20 cellular contexts compared by ENCODE assay signal in the genomic region with DNA sequence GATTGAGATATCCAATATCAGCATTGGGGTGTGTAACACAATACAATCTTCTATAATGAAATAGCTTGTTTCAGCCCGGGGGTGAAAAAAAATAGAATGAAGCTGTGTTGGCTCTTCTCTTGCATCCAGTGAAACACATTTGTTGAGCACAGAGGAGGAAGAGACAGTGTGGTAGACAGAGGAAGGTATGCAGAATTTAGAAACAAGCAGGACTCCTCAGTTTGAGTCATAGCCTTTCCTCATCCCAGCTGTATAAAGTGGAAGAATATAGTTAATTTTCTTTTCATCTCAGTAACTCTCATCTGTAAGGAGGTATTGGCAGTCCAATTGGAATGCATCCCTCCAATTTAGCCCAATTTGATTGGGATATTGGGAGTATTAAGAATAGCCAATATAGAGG.
DNase-seq lines count a peak whose midpoint lies in the region; ATAC-seq, FAIRE-seq and TF ChIP-seq lines count a peak whose summit lies in the region.
"Had no signal": no experiment of that assay in that cellular context is flagged by ENCODE, and none has a peak within 500 bp of the region (broad histone marks: within the 10 kb centered on the region; RNA-seq: fewer than 3 reads in every experiment).

No MANE protein-coding gene starts in this region.

- TF ChIP-seq POLR2A in IMR-90 (IDR thresholded peaks at IDR 0.05; ENCODE audit: low read depth, low read length), result no peak

- H2BK5ac ChIP-seq in IMR-90 (ENCODE audit: low read depth, low read length, poor library complexity, severe bottlenecking), result peak overlapping the region; percentile 65

- WGBS in IMR-90 (ENCODE audit: extremely low coverage in 2 of 2, insufficient read length in 1 of 2), 2 experiments, result no CpG with 5 or more reads among the region's 1 CpG

- peaks cover 22% of the 10 kb centered on the region for H3K9me3 Mint-ChIP-seq in astrocyte (ENCODE audit: unreplicated experiment)

- ATAC-seq in IMR-90 (ENCODE audit: low read depth) (peak; percentile 75), foreskin keratinocyte (peak; percentile 46), GM21381 (IDR thresholded peaks at IDR 0.05; ENCODE audit: unreplicated experiment) (no peak), HG03457 (IDR thresholded peaks at IDR 0.05; ENCODE audit: unreplicated experiment) (no peak)
- ATAC-seq: SK-N-SH treated with all-trans-retinoic acid at 6 μM for 48 hours had no signal

- no peaks in the 10 kb centered on the region for H3K79me1 ChIP-seq in IMR-90 (ENCODE audit: low read depth in 1 of 2, low read length in 2 of 2)

- H3K27me3 ChIP-seq in IMR-90 (ENCODE audit: control insufficient read depth, insufficient read depth, low read length), result no peaks in the 10 kb centered on the region
- no peaks in the 10 kb centered on the region for H3K27me3 ChIP-seq in astrocyte (ENCODE audit: insufficient read depth, low read length)
- H3K27me3 ChIP-seq in foreskin keratinocyte, result no peaks in the 10 kb centered on the region
- H3K27me3 ChIP-seq: Peyer's patch had no signal

- no peak for TF ChIP-seq RAD21 in IMR-90 (IDR thresholded peaks at IDR 0.05; ENCODE audit: low read length)

- H3K27ac ChIP-seq in IMR-90 (ENCODE audit: insufficient read depth, low read length), result no peak overlapping the region
- H3K27ac ChIP-seq in astrocyte (ENCODE audit: low read depth, low read length), result peak overlapping the region; percentile 45
- no peak overlapping the region for H3K27ac ChIP-seq in foreskin keratinocyte
- H3K27ac ChIP-seq: Peyer's patch had no signal

- no peaks in the 10 kb centered on the region for H3K27me3 Mint-ChIP-seq in astrocyte (ENCODE audit: low read depth, unreplicated experiment)
- H3K27me3 Mint-ChIP-seq: CD4-positive, CD25-positive, alpha-beta regulatory T cell; IgD-negative memory B cell had no signal

- FAIRE-seq in astrocyte (lab: Jason Lieb, UNC), result no peak
- FAIRE-seq: A204.1, GM12891 had no signal

- no peak overlapping the region for H3K18ac ChIP-seq in IMR-90 (ENCODE audit: low read depth, low read length)

- peaks cover 10% of the 10 kb centered on the region for H3K4me1 Mint-ChIP-seq in astrocyte (ENCODE audit: low read depth, unreplicated experiment)
- H3K4me1 Mint-ChIP-seq: CD4-positive, CD25-positive, alpha-beta regulatory T cell had no signal

- POLR2A ChIA-PET in IMR-90 (lab: Charles Lee; ENCODE audit: unreplicated experiment), result no interaction called here

- H3K9me3 ChIP-seq in IMR-90 (ENCODE audit: control insufficient read depth, insufficient read depth, low read length) (0 out of 2 replicates have a peak, but pooled peaks cover under 1% of the 10 kb centered on the region), astrocyte (ENCODE audit: insufficient read depth, low read depth, low read length) (no peaks in the 10 kb centered on the region)
- H3K9me3 ChIP-seq: Peyer's patch had no signal

- H2AFZ ChIP-seq in IMR-90 (replicated peaks; ENCODE audit: low read length, poor library complexity) (no peak overlapping the region), astrocyte (ENCODE audit: low read depth, low read length) (no peak overlapping the region)

- no peak overlapping the region for H2BK20ac ChIP-seq in IMR-90 (ENCODE audit: low read depth, low read length)

- no peak overlapping the region for H2AK9ac ChIP-seq in IMR-90 (replicated peaks; ENCODE audit: low read depth, low read length, poor library complexity)

- dilution Hi-C loops in IMR-90 (cut with HindIII; ENCODE audit: low sequenced_read_pairs, unreplicated experiment), result no loop called here

- no peak overlapping the region for H4K5ac ChIP-seq in IMR-90 (ENCODE audit: low read depth, low read length)

- DNase-seq in EH (ENCODE audit: low read depth) (peak; percentile 67), IMR-90 (peak; percentile 37), astrocyte (ENCODE audit: low read depth) (no peak), foreskin keratinocyte (peak in 1 of 2 donors; percentile 30)
- no peak for DNase-seq in activated CD4-positive, alpha-beta T cell treated with anti-CD3 and anti-CD28 coated beads for 1 hour
- DNase-seq: CD4-positive, CD25-positive, alpha-beta regulatory T cell; H7; HFFc6; NCI-H1417 treated with DMSO at 0.1 percent for 48 hours; NCI-H2107; NCI-H226; NCI-H748 treated with DMSO at 0.1 percent for 48 hours; NK-92 treated with Interleukin-12 subunit alpha and Interleukin-12 subunit beta, amount 100 ng/mL, for 24 hours; Peyer's patch had no signal

- intact Hi-C loops in IMR-90 (cut with micrococcal nuclease), result no loop called here

- H3K27ac Mint-ChIP-seq in astrocyte (ENCODE audit: unreplicated experiment), result no peak overlapping the region
- H3K27ac Mint-ChIP-seq: CD4-positive, CD25-positive, alpha-beta regulatory T cell; HFFc6 had no signal

- no peak overlapping the region for H3K4me3 Mint-ChIP-seq in astrocyte (ENCODE audit: unreplicated experiment)
- H3K4me3 Mint-ChIP-seq: CD4-positive, CD25-positive, alpha-beta regulatory T cell; HFFc6; IgD-negative memory B cell had no signal

- no peak overlapping the region for H4K8ac ChIP-seq in IMR-90 (ENCODE audit: low read depth in 2 of 2, low read length in 2 of 2)

- no peaks in the 10 kb centered on the region for H4K20me1 ChIP-seq in IMR-90 (ENCODE audit: insufficient read depth, low read length)
- no peaks in the 10 kb centered on the region for H4K20me1 ChIP-seq in astrocyte (ENCODE audit: insufficient read depth, low read length)

- H3K9me1 ChIP-seq in IMR-90 (ENCODE audit: insufficient read depth, low read length), result no peaks in the 10 kb centered on the region

- H3K9ac ChIP-seq in IMR-90 (ENCODE audit: low read depth, low read length) (no peak overlapping the region), astrocyte (ENCODE audit: low read length) (no peak overlapping the region)

- CTCF ChIA-PET in IMR-90 (lab: Yijun Ruan, JAX), result interaction anchor here (0.5 to 1.5 kb wide), 3 partner anchors 17 to 1298 kb away, joined by 3 to 7 read pairs (median 5); no protein-coding TSS in a partner anchor

- H3K56ac ChIP-seq in IMR-90 (ENCODE audit: extremely low read depth, insufficient read depth, low read length), result no peak overlapping the region

- no peak overlapping the region for H3K23ac ChIP-seq in IMR-90 (ENCODE audit: low read depth, low read length)

- in situ Hi-C loops in IMR-90 (cut with MboI; ENCODE audit: low sequenced_read_pairs), result no loop called here

- TF ChIP-seq CTCF in IMR-90 (conservative IDR thresholded peaks at IDR 0.05; ENCODE audit: low read depth, low read length) (no peak), astrocyte (IDR thresholded peaks at IDR 0.05; ENCODE audit: insufficient read depth, low read depth, low read length) (no peak), foreskin keratinocyte (conservative IDR thresholded peaks at IDR 0.05) (no peak)

- no peak overlapping the region for H3K4me3 ChIP-seq in IMR-90 (ENCODE audit: insufficient read depth, low read depth, low read length)
- no peak overlapping the region for H3K4me3 ChIP-seq in astrocyte (ENCODE audit: insufficient read depth, low read depth, low read length)
- H3K4me3 ChIP-seq: Peyer's patch had no signal

- no peaks in the 10 kb centered on the region for H3K79me2 ChIP-seq in astrocyte (ENCODE audit: insufficient read depth, low read length)

- H3K4ac ChIP-seq in IMR-90 (ENCODE audit: low read depth, low read length), result no peak overlapping the region

- H2AK5ac ChIP-seq in IMR-90 (ENCODE audit: low read depth, low read length), result no peak overlapping the region

- no peaks in the 10 kb centered on the region for H3K4me1 ChIP-seq in IMR-90 (ENCODE audit: control insufficient read depth, insufficient read depth, low read length)
- no peaks in the 10 kb centered on the region for H3K4me1 ChIP-seq in astrocyte (ENCODE audit: insufficient read depth, low read length)
- no peaks in the 10 kb centered on the region for H3K4me1 ChIP-seq in foreskin keratinocyte
- H3K4me1 ChIP-seq: Peyer's patch had no signal

- H3K36me3 Mint-ChIP-seq in astrocyte (ENCODE audit: low read depth, unreplicated experiment), result no peaks in the 10 kb centered on the region
- H3K36me3 Mint-ChIP-seq: CD4-positive, CD25-positive, alpha-beta regulatory T cell; IgD-negative memory B cell had no signal

- H2BK120ac ChIP-seq in IMR-90 (ENCODE audit: low read depth, low read length), result no peak overlapping the region

- BruUV-seq in IMR-90 (replicated peaks; lab: Mats Ljungman, UMichigan), result no TSS peak

- H3K36me3 ChIP-seq in IMR-90 (ENCODE audit: control insufficient read depth, insufficient read depth, low read length) (no peaks in the 10 kb centered on the region), astrocyte (ENCODE audit: insufficient read depth, low read length) (no peaks in the 10 kb centered on the region)
- H3K36me3 ChIP-seq: Peyer's patch had no signal

- H2BK15ac ChIP-seq in IMR-90 (ENCODE audit: low read depth, low read length), result no peak overlapping the region

- H3K14ac ChIP-seq in IMR-90 (replicated peaks; ENCODE audit: low read depth, low read length), result no peak overlapping the region

- H4K91ac ChIP-seq in IMR-90 (ENCODE audit: insufficient read depth, low read depth, low read length), result no peak overlapping the region

- H3K4me2 ChIP-seq in IMR-90 (ENCODE audit: low read depth, low read length), result no peak overlapping the region; the same call in 1 of the 2 replicates
- H3K4me2 ChIP-seq in astrocyte (ENCODE audit: low read length), result peak overlapping the region; percentile 52

TF ChIP-seq in IMR-90, 13 proteins besides CTCF, POLR2A, EP300 and RAD21:
- TF ChIP-seq RFX5 (IDR thresholded peaks at IDR 0.05; ENCODE audit: low read depth, low read length) (no peak), MXI1 (IDR thresholded peaks at IDR 0.05; ENCODE audit: borderline replicate concordance, low read depth, low read length) (no peak), MAZ (IDR thresholded peaks at IDR 0.05; ENCODE audit: borderline replicate concordance, low read depth, low read length) (no peak)
TF ChIP-seq in IMR-90: peak in this region for 0.

Comparison
In these comparisons a context has a peak if more than half of its experiments do, and no peak if none do; other contexts are left out.
1. DNase-seq: peak in EH (single experiment) and IMR-90 (single experiment); none in astrocyte (single experiment) and activated CD4-positive, alpha-beta T cell treated with anti-CD3 and anti-CD28 coated beads for 1 hour (single experiment).
2. ATAC-seq: peak in IMR-90 (single experiment) and foreskin keratinocyte (single experiment); none in GM21381 (single experiment) and HG03457 (single experiment).